ENCODE assay signal across 20 cellular contexts in genomic region chr6:139436521-139437348, GRCh38.
DNase-seq lines count a peak whose midpoint lies in the region; FAIRE-seq and TF ChIP-seq lines count a peak whose summit lies in the region.
"Had no signal": no experiment of that assay in that cellular context is flagged by ENCODE, and none has a peak within 500 bp of the region (broad histone marks: within the 10 kb centered on the region; RNA-seq: fewer than 3 reads in every experiment).

No MANE protein-coding gene starts in this region.

- no peaks in the 10 kb centered on the region for H3K27me3 Mint-ChIP-seq in chondrocyte (ENCODE audit: low read depth)
- H3K27me3 Mint-ChIP-seq: activated T-helper 17 cell treated with anti-CD3 and anti-CD28 coated beads, Interleukin-2, amount 50 U/mL, for 72 hours; IgD-negative memory B cell had no signal

- H2BK120ac ChIP-seq in mesenchymal stem cell (ENCODE audit: low read depth, low read length) = no peak overlapping the region

- H3K36me3 Mint-ChIP-seq in chondrocyte (ENCODE audit: low read depth) = no peaks in the 10 kb centered on the region

- H4K91ac ChIP-seq in mesenchymal stem cell (ENCODE audit: low read length) = no peak overlapping the region

- H3K4me3 Mint-ChIP-seq in chondrocyte (ENCODE audit: unreplicated experiment) = no peak overlapping the region
- H3K4me3 Mint-ChIP-seq: activated T-helper 17 cell treated with anti-CD3 and anti-CD28 coated beads, Interleukin-2, amount 50 U/mL, for 72 hours; IgD-negative memory B cell had no signal

- no peaks in the 10 kb centered on the region for H3K9me3 ChIP-seq in mesenchymal stem cell (ENCODE audit: control insufficient read depth, low read length)
- H3K9me3 ChIP-seq: colonic mucosa, HAP-1 had no signal

- H4K8ac ChIP-seq in mesenchymal stem cell (ENCODE audit: low read length) = no peak overlapping the region

- no peak overlapping the region for H3K4ac ChIP-seq in mesenchymal stem cell (ENCODE audit: low read depth in 1 of 2, low read length in 2 of 2)

- H3K27ac ChIP-seq in 22Rv1 (peak overlapping the region; percentile 54), mesenchymal stem cell (ENCODE audit: low read length, poor library complexity, severe bottlenecking) (no peak overlapping the region)
- H3K27ac ChIP-seq: colonic mucosa, heart left ventricle, spleen had no signal

- H2BK12ac ChIP-seq in mesenchymal stem cell (ENCODE audit: low read length in 2 of 2) = no peak overlapping the region

- no peaks in the 10 kb centered on the region for H3K4me1 ChIP-seq in mesenchymal stem cell (ENCODE audit: control insufficient read depth, insufficient read depth, low read depth, low read length)
- H3K4me1 ChIP-seq: colonic mucosa, HAP-1, heart left ventricle had no signal

- 86% methylated on average over 6 of the region's 7 CpGs for WGBS in mesenchymal stem cell

- H3K18ac ChIP-seq in mesenchymal stem cell (ENCODE audit: low read depth in 1 of 2, low read length in 2 of 2) = no peak overlapping the region

- H2AK5ac ChIP-seq in mesenchymal stem cell (ENCODE audit: low read length, severe bottlenecking) = no peak overlapping the region

- no peak overlapping the region for H3K4me3 ChIP-seq in mesenchymal stem cell (ENCODE audit: insufficient read depth in 1 of 2, low read depth in 1 of 2, low read length in 2 of 2)
- H3K4me3 ChIP-seq: colonic mucosa, HAP-1, heart left ventricle, spleen had no signal

- H3K27ac Mint-ChIP-seq in chondrocyte (ENCODE audit: unreplicated experiment) = no peak overlapping the region
- H3K27ac Mint-ChIP-seq: activated T-helper 17 cell treated with anti-CD3 and anti-CD28 coated beads, Interleukin-2, amount 50 U/mL, for 72 hours; IgD-negative memory B cell had no signal

- H3K36me3 ChIP-seq in mesenchymal stem cell (ENCODE audit: control insufficient read depth in 1 of 2, insufficient read depth in 2 of 2, low read depth in 1 of 2, low read length in 2 of 2) = no peaks in the 10 kb centered on the region
- H3K36me3 ChIP-seq: colonic mucosa, HAP-1, heart left ventricle, spleen had no signal

- no peaks in the 10 kb centered on the region for H3K27me3 ChIP-seq in mesenchymal stem cell (ENCODE audit: control insufficient read depth in 1 of 2, insufficient read depth in 1 of 2, low read length in 2 of 2)
- H3K27me3 ChIP-seq: colonic mucosa, heart left ventricle, spleen had no signal

- no peak overlapping the region for H3K14ac ChIP-seq in mesenchymal stem cell (ENCODE audit: low read length in 2 of 2)

- peaks cover 4% of the 10 kb centered on the region for H3K9me3 Mint-ChIP-seq in chondrocyte (ENCODE audit: low read depth)
- H3K9me3 Mint-ChIP-seq: activated T-helper 17 cell treated with anti-CD3 and anti-CD28 coated beads, Interleukin-2, amount 50 U/mL, for 72 hours; IgD-negative memory B cell had no signal

- TF ChIP-seq CTCF in 22Rv1 (IDR thresholded peaks at IDR 0.05) = no peak
- TF ChIP-seq CTCF in chondrocyte (IDR thresholded peaks at IDR 0.05) = no peak

- H2AFZ ChIP-seq in mesenchymal stem cell (ENCODE audit: low read depth, low read length) = no peak overlapping the region

- no peak overlapping the region for H2BK5ac ChIP-seq in mesenchymal stem cell (ENCODE audit: low read depth, low read length, poor library complexity, severe bottlenecking)

- no peak overlapping the region for H3K9ac ChIP-seq in mesenchymal stem cell (ENCODE audit: low read length)

- no peaks in the 10 kb centered on the region for H3K79me1 ChIP-seq in mesenchymal stem cell (replicated peaks; ENCODE audit: low read length, poor library complexity, severe bottlenecking)

- no peak for FAIRE-seq in GM19239 (lab: Jason Lieb, UNC)

- no peak overlapping the region for H3K23ac ChIP-seq in mesenchymal stem cell (ENCODE audit: low read length in 2 of 2)

- peak; percentile 43 for DNase-seq in HS-27A (ENCODE audit: low read depth)
- peak; percentile 20 for DNase-seq in SW480 (ENCODE audit: low spot score)
- DNase-seq in iris pigment epithelial cell (ENCODE audit: low read depth) = peak; percentile 24
- no peak for DNase-seq in mesenchymal stem cell
- DNase-seq in activated CD4-positive, alpha-beta T cell treated with anti-CD3 and anti-CD28 coated beads for 1 hour = no peak
- DNase-seq in GM19239 (ENCODE audit: insufficient read length, low spot score) = no peak
- no peak for DNase-seq in chondrocyte (ENCODE audit: low spot score)
- DNase-seq: activated CD8-positive, alpha-beta memory T cell treated with anti-CD3 and anti-CD28 coated beads for 24 hours; amniotic stem cell; colonic mucosa; GF-D8; heart left ventricle; NCI-H1105 treated with DMSO at 0.1 percent for 48 hours; NCI-H2171 treated with DMSO at 0.1 percent for 48 hours; spleen; stimulated activated naive CD4-positive, alpha-beta T cell had no signal

- no peak overlapping the region for H2BK15ac ChIP-seq in mesenchymal stem cell (ENCODE audit: low read depth, poor library complexity, severe bottlenecking)

- peaks cover 8% of the 10 kb centered on the region for H3K4me1 Mint-ChIP-seq in chondrocyte (ENCODE audit: low read depth)
- H3K4me1 Mint-ChIP-seq: activated T-helper 17 cell treated with anti-CD3 and anti-CD28 coated beads, Interleukin-2, amount 50 U/mL, for 72 hours had no signal

- no peak overlapping the region for H3K4me2 ChIP-seq in mesenchymal stem cell (ENCODE audit: low read length, poor library complexity, severe bottlenecking)

Comparison
In these comparisons a context has a peak if more than half of its experiments do, and no peak if none do; other contexts are left out.
1. DNase-seq: peak in HS-27A (single experiment), SW480 (single experiment) and iris pigment epithelial cell (single experiment); none in mesenchymal stem cell (single experiment), activated CD4-positive, alpha-beta T cell treated with anti-CD3 and anti-CD28 coated beads for 1 hour (single experiment), GM19239 (single experiment) and chondrocyte (single experiment).